Comparison of ENCODE assay signal across 35 cellular contexts in the genomic region with DNA sequence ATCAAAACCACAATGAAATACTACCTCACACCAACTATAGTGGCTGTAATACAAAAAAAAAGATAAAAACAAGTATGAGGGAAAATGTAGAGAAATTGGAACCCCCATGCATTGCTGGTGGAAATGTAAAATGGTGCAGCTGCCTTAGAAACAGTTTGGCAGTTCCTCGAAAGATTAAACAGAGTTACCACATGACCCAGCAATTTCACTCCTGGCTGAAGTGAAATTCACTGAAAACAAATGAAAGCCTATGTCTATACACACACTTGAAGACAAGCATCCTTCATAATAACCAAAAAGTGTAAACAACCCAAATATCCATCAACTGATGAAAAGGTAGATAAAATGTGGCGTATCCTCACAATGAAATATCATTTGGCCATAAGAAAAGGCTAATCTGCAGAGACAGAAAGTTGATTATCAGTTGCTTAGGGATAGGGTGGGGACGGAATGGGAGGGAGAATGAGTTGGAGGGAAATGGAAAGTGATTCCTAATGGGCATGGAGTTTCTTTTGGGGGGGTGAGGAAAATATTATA.
"Had no signal": no experiment of that assay in that cellular context is flagged by ENCODE, and none has a peak within 500 bp of the region (broad histone marks: within the 10 kb centered on the region; RNA-seq: fewer than 3 reads in every experiment).

No MANE protein-coding gene starts in this region.

- DNase-seq: Karpas-422, Kasumi-1, MG63, MM.1S, MV-4-11, NCI-H1048, NCI-H1092, NCI-H1092 treated with DMSO at 0.1 percent for 48 hours, NCI-H1105, NCI-H1105 treated with DMSO at 0.1 percent for 48 hours, NCI-H1417, NCI-H1417 treated with DMSO at 0.1 percent for 48 hours, NCI-H1436, NCI-H1436 treated with DMSO at 0.1 percent for 48 hours, NCI-H146, NCI-H1694, NCI-H1694 treated with DMSO at 0.1 percent for 48 hours, NCI-H187, NCI-H187 treated with DMSO at 0.1 percent for 48 hours, NCI-H1930, NCI-H2029, NCI-H2029 treated with DMSO at 0.1 percent for 48 hours, NCI-H2081, NCI-H2081 treated with DMSO at 0.1 percent for 48 hours, NCI-H2107, NCI-H2171, NCI-H2171 treated with DMSO at 0.1 percent for 48 hours, NCI-H2227 treated with DMSO at 0.1 percent for 48 hours, NCI-H226, NCI-H345, NCI-H446, NCI-H446 treated with DMSO at 0.1 percent for 48 hours, NCI-H510A, NCI-H510A treated with DMSO at 0.1 percent for 48 hours had no signal

- H3K36me3 ChIP-seq: MG63 had no signal

- H3K27me3 ChIP-seq: MG63 had no signal

- H3K9ac ChIP-seq: KMS-11 had no signal

- H3K4me2 ChIP-seq: KMS-11 had no signal

- H3K9me3 ChIP-seq: MG63 had no signal

- H3K27ac ChIP-seq: KMS-11 had no signal

- H3K4me3 ChIP-seq: MG63 had no signal
